Comparison of ENCODE assay signal across 29 cellular contexts in the genomic region with DNA sequence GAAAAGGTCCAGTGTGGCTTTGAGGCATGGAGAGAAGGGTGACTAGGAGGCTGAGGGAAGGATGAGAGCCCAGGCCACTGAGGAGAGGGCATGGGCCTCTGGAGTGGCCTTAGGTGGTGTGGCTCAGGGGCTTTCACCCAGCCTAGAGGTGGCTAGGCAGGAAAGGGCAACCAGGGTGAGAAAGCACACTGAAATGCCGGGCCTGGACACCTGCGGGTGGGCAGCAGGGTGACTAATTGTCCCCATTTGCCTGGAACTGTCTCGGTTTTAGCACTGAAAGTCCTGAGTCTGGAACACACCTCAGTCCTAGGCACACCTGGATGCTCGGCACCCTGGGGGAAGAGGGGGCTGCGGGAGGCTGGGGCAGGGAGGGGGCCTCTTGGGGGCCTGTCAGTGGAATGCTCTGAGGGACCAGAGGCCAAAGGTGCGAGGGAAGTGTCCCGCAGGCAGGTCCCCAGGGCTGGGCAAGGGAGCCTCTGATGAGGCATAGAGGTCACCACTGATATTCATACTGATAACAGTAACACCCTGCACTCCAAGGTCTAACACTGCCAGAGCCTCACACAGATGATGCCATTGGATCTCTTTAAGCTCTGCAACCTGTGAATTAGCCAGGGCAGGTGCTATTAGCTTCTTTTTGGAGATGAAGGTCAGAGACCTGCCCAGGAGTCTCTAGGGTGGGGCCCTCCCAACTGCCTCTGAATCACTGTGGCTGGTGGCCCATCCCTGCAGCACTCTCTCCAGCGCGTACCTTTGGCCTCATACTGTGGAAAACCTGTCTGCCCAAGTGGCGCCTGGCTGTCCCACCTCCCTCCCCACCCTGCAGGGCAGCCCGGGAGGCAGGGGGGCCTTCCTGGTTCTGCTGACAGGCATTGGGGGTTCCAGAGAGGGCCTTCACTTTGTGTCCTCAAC. TPM values are rescaled to one million over a fixed set of nuclear protein-coding genes. Genes with fewer than 3 reads are reported as not detected.
DNase-seq lines count a peak whose midpoint lies in the region; TF ChIP-seq lines count a peak whose summit lies in the region.
"Had no signal": no experiment of that assay in that cellular context is flagged by ENCODE, and none has a peak within 500 bp of the region (broad histone marks: within the 10 kb centered on the region; RNA-seq: fewer than 3 reads in every experiment).

No MANE protein-coding gene starts in this region.

- TF ChIP-seq POLR2A in vagina (IDR thresholded peaks at IDR 0.05): no peak
- TF ChIP-seq POLR2A in lower leg skin (IDR thresholded peaks at IDR 0.05): no peak
- TF ChIP-seq POLR2A in prostate gland (IDR thresholded peaks at IDR 0.05): no peak

- TF ChIP-seq CTCF in PC-9 (conservative IDR thresholded peaks at IDR 0.05) (no peak), vagina (IDR thresholded peaks at IDR 0.05) (no peak), lower leg skin (IDR thresholded peaks at IDR 0.05) (no peak), prostate gland (IDR thresholded peaks at IDR 0.05) (no peak)

- no peaks in the 10 kb centered on the region for H4K20me1 ChIP-seq in PC-9 (ENCODE audit: insufficient read depth)
- H4K20me1 ChIP-seq: BLaER1 treated with 17β-estradiol and CSF1 and Interleukin-3, amounts not matched to agents 10 nM and 100 nM had no signal

- H3K36me3 ChIP-seq in PC-9 (ENCODE audit: low read depth) (no peaks in the 10 kb centered on the region), esophagus (ENCODE audit: control insufficient read depth in 2 of 2, insufficient read depth in 2 of 2, low read length in 1 of 2) (no peaks in the 10 kb centered on the region), mucosa of stomach (ENCODE audit: control insufficient read depth, insufficient read depth, low read length) (no peaks in the 10 kb centered on the region), vagina (no peaks in the 10 kb centered on the region), prostate gland (no peaks in the 10 kb centered on the region)
- H3K36me3 ChIP-seq: BLaER1 treated with 17β-estradiol and CSF1 and Interleukin-3, amounts not matched to agents 10 nM and 100 nM; cardiac muscle cell; pancreas; tibial artery had no signal

- no peaks in the 10 kb centered on the region for H3K9me2 ChIP-seq in PC-9 (ENCODE audit: insufficient read depth)

- intact Hi-C loops in PC-9 (cut with micrococcal nuclease; ENCODE audit: unreplicated experiment): no loop called here
- intact Hi-C loops in vagina (cut with DNase I): loop anchor here (10.0 kb wide), 1 partner anchor 77 kb away; no protein-coding TSS in a partner anchor
- intact Hi-C loops in lower leg skin (cut with DNase I; ENCODE audit: low total_unique reads): no loop called here
- intact Hi-C loops in prostate gland (cut with DNase I): no loop called here

- DNase-seq in PC-9 (peak; percentile 76 to 79), vagina (ENCODE audit: extremely low spot score in 2 of 2) (no peak), lower leg skin (ENCODE audit: low spot score in 2 of 2) (no peak), ecto neural progenitor cell (ENCODE audit: low spot score) (no peak), prostate gland (ENCODE audit: low spot score) (no peak)
- DNase-seq: activated CD4-positive, alpha-beta T cell treated with anti-CD3 and anti-CD28 coated beads, Interleukin-2, amount 50 U/mL, for 1 hour; activated CD4-positive, CD25-positive, alpha-beta regulatory T cell; activated T-cell treated with anti-CD3 and anti-CD28 coated beads, Interleukin-2, amount 50 U/mL, for 4 hours; COR-L47; DMS79; effector memory CD8-positive, alpha-beta T cell; erythroblast; foreskin fibroblast; islet precursor cell; midbrain; NCI-H446 treated with DMSO at 0.1 percent for 48 hours; NCI-H82; pancreas; tibial artery had no signal

- H2AFZ ChIP-seq in PC-9: no peak overlapping the region

- peak overlapping the region; percentile 71 for H3K9ac ChIP-seq in mucosa of stomach (ENCODE audit: low read length)

- peaks cover 21% of the 10 kb centered on the region for H3F3A ChIP-seq in PC-9 (ENCODE audit: insufficient read depth, low read depth)

- no peaks in the 10 kb centered on the region for H3K79me2 ChIP-seq in PC-9 (ENCODE audit: low read depth)

- H3K4me1 ChIP-seq in PC-9 (replicated peaks; ENCODE audit: insufficient read depth): peaks cover 65% of the 10 kb centered on the region
- H3K4me1 ChIP-seq in esophagus (ENCODE audit: control insufficient read depth in 2 of 2, insufficient read depth in 2 of 2, low read length in 1 of 2): peaks cover 5 to 38% of the 10 kb centered on the region in 2 donors
- peaks cover 85% of the 10 kb centered on the region for H3K4me1 ChIP-seq in mucosa of stomach (ENCODE audit: control insufficient read depth, insufficient read depth, low read length)
- H3K4me1 ChIP-seq in vagina: peaks cover 23% of the 10 kb centered on the region
- no peaks in the 10 kb centered on the region for H3K4me1 ChIP-seq in prostate gland (replicated peaks)
- H3K4me1 ChIP-seq: pancreas had no signal

- BruUV-seq in PC-9 (replicated peaks; lab: Mats Ljungman, UMichigan): no TSS peak

- peak overlapping the region; percentile 26 for H3K4me2 ChIP-seq in PC-9
- H3K4me2 ChIP-seq: smooth muscle cell had no signal

- no peaks in the 10 kb centered on the region for H3K9me3 ChIP-seq in PC-9 (ENCODE audit: insufficient read depth, low read depth)
- H3K9me3 ChIP-seq in esophagus (ENCODE audit: control insufficient read depth in 2 of 2, insufficient read depth in 1 of 2, low read depth in 1 of 2, low read length in 1 of 2): no peaks in the 10 kb centered on the region
- H3K9me3 ChIP-seq in mucosa of stomach (ENCODE audit: control insufficient read depth, low read length): no peaks in the 10 kb centered on the region
- H3K9me3 ChIP-seq in vagina: no peaks in the 10 kb centered on the region
- no peaks in the 10 kb centered on the region for H3K9me3 ChIP-seq in prostate gland
- H3K9me3 ChIP-seq: BLaER1 treated with 17β-estradiol and CSF1 and Interleukin-3, amounts not matched to agents 10 nM and 100 nM; pancreas; tibial artery had no signal

- POLR2A ChIA-PET in PC-9 (lab: Charles Lee; ENCODE audit: unreplicated experiment): interaction anchor here (0.6 to 0.7 kb wide), 2 partner anchors 9 to 10 kb away, joined by 3 to 4 read pairs; no protein-coding TSS in a partner anchor

- CTCF ChIA-PET in PC-9 (lab: Charles Lee): interaction anchor here (0.5 to 1.0 kb wide), 2 partner anchors 9 to 215 kb away, joined by 3 read pairs; no protein-coding TSS in a partner anchor

- H3K27ac ChIP-seq in PC-9: peak overlapping the region; percentile 44
- H3K27ac ChIP-seq in esophagus (ENCODE audit: low read depth in 2 of 2, low read length in 1 of 2): peak overlapping the region; percentile 74 to 82
- peak overlapping the region; percentile 53 for H3K27ac ChIP-seq in vagina
- H3K27ac ChIP-seq in prostate gland: no peak overlapping the region
- H3K27ac ChIP-seq: cardiac muscle cell, coronary artery, pancreas, tibial artery had no signal

- no peak overlapping the region for H3K4me3 ChIP-seq in PC-9
- no peak overlapping the region for H3K4me3 ChIP-seq in esophagus (ENCODE audit: low read depth in 1 of 2, low read length in 2 of 2)
- H3K4me3 ChIP-seq in mucosa of stomach (ENCODE audit: low read length): no peak overlapping the region
- no peak overlapping the region for H3K4me3 ChIP-seq in vagina
- no peak overlapping the region for H3K4me3 ChIP-seq in lower leg skin (ENCODE audit: low read depth, poor library complexity, severe bottlenecking)
- H3K4me3 ChIP-seq in prostate gland: no peak overlapping the region
- H3K4me3 ChIP-seq: BLaER1 treated with 17β-estradiol and CSF1 and Interleukin-3, amounts not matched to agents 10 nM and 100 nM; cardiac muscle cell; coronary artery; pancreas; smooth muscle cell; tibial artery had no signal

- 73 to 81% methylated on average over 11 of the region's 11 CpGs for WGBS in esophagus, 2 donors
- WGBS in lower leg skin, 2 donors: 66 to 75% methylated on average over 11 of the region's 11 CpGs
- 86% methylated on average over 9 of the region's 11 CpGs for WGBS in prostate gland

- H3K27me3 ChIP-seq in PC-9 (ENCODE audit: insufficient read depth, low read depth): no peaks in the 10 kb centered on the region
- H3K27me3 ChIP-seq in esophagus (ENCODE audit: control insufficient read depth in 1 of 2, insufficient read depth in 2 of 2, low read length in 2 of 2): no peaks in the 10 kb centered on the region
- H3K27me3 ChIP-seq in mucosa of stomach (ENCODE audit: control insufficient read depth, insufficient read depth, low read length): no peaks in the 10 kb centered on the region
- H3K27me3 ChIP-seq in vagina: no peaks in the 10 kb centered on the region
- H3K27me3 ChIP-seq in prostate gland (replicated peaks; ENCODE audit: insufficient read depth): no peaks in the 10 kb centered on the region
- H3K27me3 ChIP-seq: BLaER1 treated with 17β-estradiol and CSF1 and Interleukin-3, amounts not matched to agents 10 nM and 100 nM; cardiac muscle cell; pancreas; tibial artery had no signal

RNA-seq across cellular contexts. Expression of a gene that starts 3.0 kb away (rescaled TPM):
- total RNA-seq in PC-9 (2021): not detected in 2 replicates
- 1 to 10 TPM in 1 of 2 donors, under 1 TPM in 1; 0.25 to 2.8 TPM for polyA plus RNA-seq in esophagus
- 9.8 TPM for total RNA-seq in vagina
- total RNA-seq in lower leg skin: 1 to 10 TPM in 1 of 4 donors, not detected in 3; 3.1 TPM
- not detected for total RNA-seq in prostate gland
- total RNA-seq: astrocyte, cardiac muscle cell, left ventricle myocardium superior, LHCN-M2, RPMI7951, smooth muscle cell had no signal
- polyA plus RNA-seq: cardiac muscle cell, smooth muscle cell had no signal

RNA-seq across cellular contexts. Expression of a gene that starts 7.1 kb away (rescaled TPM):
- total RNA-seq in PC-9 (2021): 141 and 168 TPM in 2 replicates
- polyA plus RNA-seq in esophagus: 10 to 100 TPM; 21.1 to 58.1 TPM
- 16.0 TPM for total RNA-seq in vagina
- total RNA-seq in lower leg skin: 10 to 100 TPM; 17.4 to 28.6 (median 24.7) TPM
- 10 to 100 TPM in 1 of 2 donors, 1 to 10 TPM in 1; 9.0 to 29.7 TPM for total RNA-seq in prostate gland

RNA-seq across cellular contexts. Expression of a gene that starts 10.2 kb away (rescaled TPM):
- total RNA-seq in PC-9 (2021) (0.35 and 0.63 TPM in 2 replicates), vagina (0.74 TPM), lower leg skin (under 1 TPM in 3 of 4 donors, not detected in 1; 0.05 to 0.08 (median 0.06) TPM), prostate gland (1 to 10 TPM in 1 of 2 donors, under 1 TPM in 1; 0.27 to 1.6 TPM)
- 1 to 10 TPM in 1 of 2 donors, under 1 TPM in 1; 0.33 to 1.3 TPM for polyA plus RNA-seq in esophagus

RNA-seq across cellular contexts. Expression of a gene that starts 24.3 kb away (rescaled TPM):
- total RNA-seq in PC-9 (2021): 2.4 and 3.1 TPM in 2 replicates
- polyA plus RNA-seq in esophagus: 1 to 10 TPM; 6.4 to 7.0 TPM
- 5.2 TPM for total RNA-seq in vagina
- total RNA-seq in lower leg skin: 10 to 100 TPM in 2 of 4 donors, 1 to 10 TPM in 2; 6.8 to 13.8 (median 10.0) TPM
- 10 to 100 TPM; 18.7 to 24.3 TPM for total RNA-seq in prostate gland

RNA-seq across cellular contexts. Expression of a gene that starts 34.7 kb away (rescaled TPM):
- total RNA-seq in PC-9 (2021) (85.2 and 95.6 TPM in 2 replicates), vagina (13.5 TPM), lower leg skin (10 to 100 TPM in 3 of 4 donors, 1 to 10 TPM in 1; 7.6 to 24.8 (median 13.1) TPM), prostate gland (10 to 100 TPM; 12.9 to 19.8 TPM)
- polyA plus RNA-seq in esophagus: 10 to 100 TPM; 11.3 TPM

Comparison
In these comparisons a context has a peak if more than half of its experiments do, and no peak if none do; other contexts are left out.
1. DNase-seq: peak in PC-9 (2 of 2); none in vagina (0 of 2), lower leg skin (0 of 2), ecto neural progenitor cell (single experiment) and prostate gland (single experiment).
2. H3K27ac ChIP-seq: peak in PC-9 (single experiment), esophagus (2 of 2) and vagina (single experiment); none in prostate gland (0 of 2).